ENCODE assay signal across 14 cellular contexts in the genomic region with DNA sequence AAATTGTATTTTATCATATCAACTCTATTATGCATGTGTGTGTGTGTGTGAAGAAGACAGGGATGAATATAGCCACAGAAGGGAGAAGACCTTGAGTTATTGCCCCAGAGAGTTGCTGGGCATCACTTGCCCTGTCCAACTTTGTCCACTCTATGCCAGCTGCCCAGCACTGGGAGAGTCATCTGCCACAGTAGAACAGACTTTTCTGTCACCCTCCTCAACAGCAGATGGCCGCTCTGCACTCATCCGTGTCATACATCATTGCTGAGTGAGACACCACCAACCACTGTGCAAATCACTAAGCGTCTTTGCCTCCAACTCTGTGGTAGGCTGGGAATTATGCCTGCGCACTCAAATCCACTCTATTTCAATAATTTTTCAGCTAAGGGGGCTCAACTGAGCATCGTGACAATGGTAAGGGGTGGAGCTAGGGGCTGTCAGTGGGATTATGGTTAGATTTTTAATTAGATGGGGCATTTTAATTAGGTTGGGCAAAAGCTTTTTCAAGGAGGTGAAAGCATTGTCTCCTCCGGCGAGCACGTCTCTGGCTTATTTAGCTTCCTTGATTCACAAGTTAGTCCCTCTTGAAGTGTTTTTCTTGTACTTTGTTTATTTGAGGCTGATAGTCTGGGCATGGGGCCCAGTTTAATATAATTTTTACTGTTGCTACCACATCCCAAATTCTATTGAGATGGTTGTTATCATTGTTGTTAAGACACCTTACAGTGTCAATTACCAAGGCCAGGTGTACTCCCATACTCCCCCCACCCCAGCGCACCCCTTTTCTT.
DNase-seq lines count a peak whose midpoint lies in the region; ATAC-seq and TF ChIP-seq lines count a peak whose summit lies in the region.
"Had no signal": no experiment of that assay in that cellular context is flagged by ENCODE, and none has a peak within 500 bp of the region (broad histone marks: within the 10 kb centered on the region; RNA-seq: fewer than 3 reads in every experiment).

No MANE protein-coding gene starts in this region.

- H3K27me3 ChIP-seq in parathyroid adenoma (ENCODE audit: control insufficient read depth, insufficient read depth, low read length) (no peaks in the 10 kb centered on the region), gastrocnemius medialis (no peaks in the 10 kb centered on the region)
- H3K27me3 ChIP-seq: BLaER1, heart left ventricle had no signal

- POLR2A ChIA-PET in HEK293 (lab: Yijun Ruan, JAX): no interaction called here

- intact Hi-C loops in gastrocnemius medialis (cut with DNase I; ENCODE audit: low total_unique reads): no loop called here

- peak; percentile 21 for DNase-seq in NCI-H2196 treated with DMSO at 0.1 percent for 48 hours (lab: John Stamatoyannopoulos, UW; ENCODE audit: unreplicated experiment)
- DNase-seq in stimulated activated CD4-positive, alpha-beta T cell treated with anti-CD3 and anti-CD28 coated beads, Interleukin-4, amount 100 ng/mL, for 1 hour: no peak
- no peak for DNase-seq in NCI-H2227 treated with DMSO at 0.1 percent for 48 hours (lab: John Stamatoyannopoulos, UW)
- DNase-seq in gastrocnemius medialis: no peak
- DNase-seq: activated CD4-positive, alpha-beta memory T cell treated with anti-CD3 and anti-CD28 coated beads, Interleukin-2, amount 10 ng/mL, durations not matched to agents 7 days and 5 days; heart left ventricle; HFFc6; SW 1271 had no signal

- TF ChIP-seq CTCF in HEK293 (tag by site-specific recombination; IDR thresholded peaks at IDR 0.05): no peak
- TF ChIP-seq CTCF in parathyroid adenoma (IDR thresholded peaks at IDR 0.05): no peak
- TF ChIP-seq CTCF in gastrocnemius medialis (IDR thresholded peaks at IDR 0.05 in 4 of 5, conservative IDR thresholded peaks at IDR 0.05 in 1 of 5): no peak

- CTCF ChIA-PET in HEK293 (lab: Yijun Ruan, JAX): interaction anchor here (1.4 kb wide), 1 partner anchor 243 kb away, joined by 3 read pairs; no protein-coding TSS in a partner anchor

- H3K4me3 ChIP-seq in HEK293 (ENCODE audit: low read depth, low read length) (no peak overlapping the region), parathyroid adenoma (ENCODE audit: low read depth, low read length) (no peak overlapping the region), gastrocnemius medialis (no peak overlapping the region)
- H3K4me3 ChIP-seq: BLaER1, heart left ventricle, K562 had no signal

- H3K27ac ChIP-seq in HEK293 (ENCODE audit: extremely low read depth, low read depth, low read length) (no peak overlapping the region), cingulate gyrus (ENCODE audit: low read depth, low read length) (peak overlapping the region; percentile 19), parathyroid adenoma (no peak overlapping the region), gastrocnemius medialis (no peak overlapping the region)
- H3K27ac ChIP-seq: BLaER1 had no signal

- ATAC-seq in gastrocnemius medialis: no peak
- no peak for ATAC-seq in GM21786 (IDR thresholded peaks at IDR 0.05; ENCODE audit: unreplicated experiment)

- H2AFZ ChIP-seq in parathyroid adenoma: peak overlapping the region; percentile 53

- H3K79me2 ChIP-seq in parathyroid adenoma: no peaks in the 10 kb centered on the region

- no peak overlapping the region for H3K9ac ChIP-seq in parathyroid adenoma
- H3K9ac ChIP-seq: BLaER1 had no signal

- no peak for TF ChIP-seq POLR2A in gastrocnemius medialis (IDR thresholded peaks at IDR 0.05)

- H3K4me1 ChIP-seq in HEK293 (ENCODE audit: control insufficient read depth, insufficient read depth, low read length): no peaks in the 10 kb centered on the region
- H3K4me1 ChIP-seq in parathyroid adenoma: peaks cover 19% of the 10 kb centered on the region
- no peaks in the 10 kb centered on the region for H3K4me1 ChIP-seq in gastrocnemius medialis
- H3K4me1 ChIP-seq: BLaER1 had no signal

- no peak overlapping the region for H3K4me2 ChIP-seq in parathyroid adenoma (ENCODE audit: low read length)
- H3K4me2 ChIP-seq: BLaER1 had no signal

- no peaks in the 10 kb centered on the region for H3K9me3 ChIP-seq in HEK293 (ENCODE audit: control insufficient read depth, insufficient read depth, low read depth, low read length)
- H3K9me3 ChIP-seq in parathyroid adenoma (ENCODE audit: control insufficient read depth, low read length): no peaks in the 10 kb centered on the region
- no peaks in the 10 kb centered on the region for H3K9me3 ChIP-seq in gastrocnemius medialis
- H3K9me3 ChIP-seq: BLaER1, heart left ventricle had no signal

- H3K36me3 ChIP-seq in HEK293 (ENCODE audit: control insufficient read depth in 2 of 2, insufficient read depth in 1 of 2, low read length in 2 of 2) (no peaks in the 10 kb centered on the region), parathyroid adenoma (ENCODE audit: control insufficient read depth, insufficient read depth, low read length) (no peaks in the 10 kb centered on the region), gastrocnemius medialis (no peaks in the 10 kb centered on the region)
- H3K36me3 ChIP-seq: BLaER1, heart left ventricle had no signal

- in situ Hi-C loops in gastrocnemius medialis (cut with MboI; ENCODE audit: low sequenced_read_pairs in 4 of 4): no loop called here

TF ChIP-seq in HEK293, 187 proteins besides CTCF, POLR2A, EP300 and RAD21 (continues in another document):
- no peak for TF ChIP-seq ZNF501 (tag by site-specific recombination; IDR thresholded peaks at IDR 0.05)
- TF ChIP-seq, protein P1, sequence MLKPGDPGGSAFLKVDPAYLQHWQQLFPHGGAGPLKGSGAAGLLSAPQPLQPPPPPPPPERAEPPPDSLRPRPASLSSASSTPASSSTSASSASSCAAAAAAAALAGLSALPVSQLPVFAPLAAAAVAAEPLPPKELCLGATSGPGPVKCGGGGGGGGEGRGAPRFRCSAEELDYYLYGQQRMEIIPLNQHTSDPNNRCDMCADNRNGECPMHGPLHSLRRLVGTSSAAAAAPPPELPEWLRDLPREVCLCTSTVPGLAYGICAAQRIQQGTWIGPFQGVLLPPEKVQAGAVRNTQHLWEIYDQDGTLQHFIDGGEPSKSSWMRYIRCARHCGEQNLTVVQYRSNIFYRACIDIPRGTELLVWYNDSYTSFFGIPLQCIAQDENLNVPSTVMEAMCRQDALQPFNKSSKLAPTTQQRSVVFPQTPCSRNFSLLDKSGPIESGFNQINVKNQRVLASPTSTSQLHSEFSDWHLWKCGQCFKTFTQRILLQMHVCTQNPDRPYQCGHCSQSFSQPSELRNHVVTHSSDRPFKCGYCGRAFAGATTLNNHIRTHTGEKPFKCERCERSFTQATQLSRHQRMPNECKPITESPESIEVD (tag by site-specific recombination; IDR thresholded peaks at IDR 0.05): peak; percentile 46; the same call in 1 of the 2 replicates
- TF ChIP-seq, protein P2, sequence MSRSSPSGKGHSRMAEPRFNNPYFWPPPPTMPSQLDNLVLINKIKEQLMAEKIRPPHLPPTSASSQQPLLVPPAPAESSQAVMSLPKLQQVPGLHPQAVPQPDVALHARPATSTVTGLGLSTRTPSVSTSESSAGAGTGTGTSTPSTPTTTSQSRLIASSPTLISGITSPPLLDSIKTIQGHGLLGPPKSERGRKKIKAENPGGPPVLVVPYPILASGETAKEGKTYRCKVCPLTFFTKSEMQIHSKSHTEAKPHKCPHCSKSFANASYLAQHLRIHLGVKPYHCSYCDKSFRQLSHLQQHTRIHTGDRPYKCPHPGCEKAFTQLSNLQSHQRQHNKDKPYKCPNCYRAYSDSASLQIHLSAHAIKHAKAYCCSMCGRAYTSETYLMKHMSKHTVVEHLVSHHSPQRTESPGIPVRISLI (tag by site-specific recombination; IDR thresholded peaks at IDR 0.05): no peak
- TF ChIP-seq, protein P3, sequence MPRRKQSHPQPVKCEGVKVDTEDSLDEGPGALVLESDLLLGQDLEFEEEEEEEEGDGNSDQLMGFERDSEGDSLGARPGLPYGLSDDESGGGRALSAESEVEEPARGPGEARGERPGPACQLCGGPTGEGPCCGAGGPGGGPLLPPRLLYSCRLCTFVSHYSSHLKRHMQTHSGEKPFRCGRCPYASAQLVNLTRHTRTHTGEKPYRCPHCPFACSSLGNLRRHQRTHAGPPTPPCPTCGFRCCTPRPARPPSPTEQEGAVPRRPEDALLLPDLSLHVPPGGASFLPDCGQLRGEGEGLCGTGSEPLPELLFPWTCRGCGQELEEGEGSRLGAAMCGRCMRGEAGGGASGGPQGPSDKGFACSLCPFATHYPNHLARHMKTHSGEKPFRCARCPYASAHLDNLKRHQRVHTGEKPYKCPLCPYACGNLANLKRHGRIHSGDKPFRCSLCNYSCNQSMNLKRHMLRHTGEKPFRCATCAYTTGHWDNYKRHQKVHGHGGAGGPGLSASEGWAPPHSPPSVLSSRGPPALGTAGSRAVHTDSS (tag by site-specific recombination; IDR thresholded peaks at IDR 0.05): no peak
- no peak for TF ChIP-seq ZNF112 (tag by site-specific recombination; IDR thresholded peaks at IDR 0.05)
- peak; percentile 53; the same call in 1 of the 2 replicates for TF ChIP-seq OSR2 (tag by site-specific recombination; IDR thresholded peaks at IDR 0.05)
- no peak for TF ChIP-seq ZNF830 (tag by site-specific recombination; IDR thresholded peaks at IDR 0.05; ENCODE audit: low read depth)
- 0 out of 2 replicates have a peak, but pooled peaks have one; percentile 36 for TF ChIP-seq MZF1 (tag by site-specific recombination; IDR thresholded peaks at IDR 0.05; ENCODE audit: borderline replicate concordance)
- TF ChIP-seq, protein P4, sequence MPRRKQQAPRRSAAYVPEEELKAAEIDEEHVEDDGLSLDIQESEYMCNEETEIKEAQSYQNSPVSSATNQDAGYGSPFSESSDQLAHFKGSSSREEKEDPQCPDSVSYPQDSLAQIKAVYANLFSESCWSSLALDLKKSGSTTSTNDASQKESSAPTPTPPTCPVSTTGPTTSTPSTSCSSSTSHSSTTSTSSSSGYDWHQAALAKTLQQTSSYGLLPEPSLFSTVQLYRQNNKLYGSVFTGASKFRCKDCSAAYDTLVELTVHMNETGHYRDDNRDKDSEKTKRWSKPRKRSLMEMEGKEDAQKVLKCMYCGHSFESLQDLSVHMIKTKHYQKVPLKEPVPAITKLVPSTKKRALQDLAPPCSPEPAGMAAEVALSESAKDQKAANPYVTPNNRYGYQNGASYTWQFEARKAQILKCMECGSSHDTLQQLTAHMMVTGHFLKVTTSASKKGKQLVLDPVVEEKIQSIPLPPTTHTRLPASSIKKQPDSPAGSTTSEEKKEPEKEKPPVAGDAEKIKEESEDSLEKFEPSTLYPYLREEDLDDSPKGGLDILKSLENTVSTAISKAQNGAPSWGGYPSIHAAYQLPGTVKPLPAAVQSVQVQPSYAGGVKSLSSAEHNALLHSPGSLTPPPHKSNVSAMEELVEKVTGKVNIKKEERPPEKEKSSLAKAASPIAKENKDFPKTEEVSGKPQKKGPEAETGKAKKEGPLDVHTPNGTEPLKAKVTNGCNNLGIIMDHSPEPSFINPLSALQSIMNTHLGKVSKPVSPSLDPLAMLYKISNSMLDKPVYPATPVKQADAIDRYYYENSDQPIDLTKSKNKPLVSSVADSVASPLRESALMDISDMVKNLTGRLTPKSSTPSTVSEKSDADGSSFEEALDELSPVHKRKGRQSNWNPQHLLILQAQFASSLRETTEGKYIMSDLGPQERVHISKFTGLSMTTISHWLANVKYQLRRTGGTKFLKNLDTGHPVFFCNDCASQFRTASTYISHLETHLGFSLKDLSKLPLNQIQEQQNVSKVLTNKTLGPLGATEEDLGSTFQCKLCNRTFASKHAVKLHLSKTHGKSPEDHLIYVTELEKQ (tag by site-specific recombination; IDR thresholded peaks at IDR 0.05; ENCODE audit: borderline replicate concordance): no peak
